In genomic region chr1:207793327-207793726, GRCh38 we compare ENCODE assay signal across 23 cellular contexts.
"Had no signal": no experiment of that assay in that cellular context is flagged by ENCODE, and none has a peak within 500 bp of the region (broad histone marks: within the 10 kb centered on the region; RNA-seq: fewer than 3 reads in every experiment).

No MANE protein-coding gene starts in this region.

- H3K27ac ChIP-seq: heart right ventricle, stomach, testis, uterus had no signal

- H3K36me3 Mint-ChIP-seq: stimulated activated memory B cell treated with anti-CD40 and anti-IgM and Interleukin-4, amounts not matched to agents 10 μg/mL and 1 μg/mL and 100 μg/mL, for 72 hours had no signal

- H3K4me3 Mint-ChIP-seq: activated naive CD4-positive, alpha-beta T cell treated with anti-CD3 and anti-CD28 coated beads, Interleukin-2, amount 10 ng/mL, durations not matched to agents 7 days and 5 days; brain; dendritic cell treated with granulocyte-macrophage colony-stimulating factor and Interleukin-4, amounts not matched to agents 40 ng/mL and 50 ng/mL, for 4 days; stimulated activated memory B cell treated with anti-CD40 and anti-IgM and Interleukin-4, amounts not matched to agents 10 μg/mL and 1 μg/mL and 100 μg/mL, for 72 hours had no signal

- H3K36me3 ChIP-seq: uterus had no signal

- H3K27me3 ChIP-seq: heart right ventricle, stomach, testis, uterus had no signal

- ATAC-seq: heart right ventricle; left colon; mucosa of descending colon; sciatic nerve; stimulated activated memory B cell treated with anti-CD40 and anti-IgM and Interleukin-4, amounts not matched to agents 10 μg/mL and 1 μg/mL and 100 μg/mL, for 72 hours had no signal

- H3K4me1 ChIP-seq: testis, uterus had no signal

- DNase-seq: activated CD4-positive, alpha-beta T cell treated with anti-CD3 and anti-CD28 coated beads for 1 hour; activated CD8-positive, alpha-beta memory T cell treated with anti-CD3 and anti-CD28 coated beads for 24 hours; activated CD8-positive, alpha-beta memory T cell treated with anti-CD3 and anti-CD28 coated beads, Interleukin-2, amount 50 U/mL, for 4 hours; activated effector memory CD4-positive, alpha-beta T cell treated with Interleukin-2 at 50 U/mL for 16 hours; activated naive CD4-positive, alpha-beta T cell treated with anti-CD3 and anti-CD28 coated beads, Interleukin-2, amount 10 ng/mL, durations not matched to agents 7 days and 5 days; activated T-cell treated with anti-CD3 and anti-CD28 coated beads, Interleukin-2, amount 50 U/mL, for 48 hours; aorta; effector CD4-positive, alpha-beta T cell; heart right ventricle; left colon; mesenchymal stem cell; mucosa of descending colon; nucleus accumbens; small intestine; stimulated activated CD4-positive, alpha-beta T cell treated with anti-CD3 and anti-CD28 coated beads, Interleukin-2, amount 100 ng/mL, for 24 hours; stomach; testis; trophoblast cell; uterus had no signal

- H3K9me3 Mint-ChIP-seq: activated naive CD4-positive, alpha-beta T cell treated with anti-CD3 and anti-CD28 coated beads, Interleukin-2, amount 10 ng/mL, durations not matched to agents 7 days and 5 days; brain; dendritic cell treated with granulocyte-macrophage colony-stimulating factor and Interleukin-4, amounts not matched to agents 40 ng/mL and 50 ng/mL, for 4 days; stimulated activated memory B cell treated with anti-CD40 and anti-IgM and Interleukin-4, amounts not matched to agents 10 μg/mL and 1 μg/mL and 100 μg/mL, for 72 hours had no signal

- H3K4me3 ChIP-seq: heart right ventricle, mucosa of descending colon, stomach, testis, uterus had no signal

- H3K27me3 Mint-ChIP-seq: activated naive CD4-positive, alpha-beta T cell treated with anti-CD3 and anti-CD28 coated beads, Interleukin-2, amount 10 ng/mL, durations not matched to agents 7 days and 5 days; brain; dendritic cell treated with granulocyte-macrophage colony-stimulating factor and Interleukin-4, amounts not matched to agents 40 ng/mL and 50 ng/mL, for 4 days; stimulated activated memory B cell treated with anti-CD40 and anti-IgM and Interleukin-4, amounts not matched to agents 10 μg/mL and 1 μg/mL and 100 μg/mL, for 72 hours had no signal

- H3K9me3 ChIP-seq: heart right ventricle, mucosa of descending colon, stomach, testis, uterus had no signal

- H3K27ac Mint-ChIP-seq: activated naive CD4-positive, alpha-beta T cell treated with anti-CD3 and anti-CD28 coated beads, Interleukin-2, amount 10 ng/mL, durations not matched to agents 7 days and 5 days; brain; dendritic cell treated with granulocyte-macrophage colony-stimulating factor and Interleukin-4, amounts not matched to agents 40 ng/mL and 50 ng/mL, for 4 days; stimulated activated memory B cell treated with anti-CD40 and anti-IgM and Interleukin-4, amounts not matched to agents 10 μg/mL and 1 μg/mL and 100 μg/mL, for 72 hours had no signal
